ENCODE assay signal across 10 cellular contexts in the genomic region with DNA sequence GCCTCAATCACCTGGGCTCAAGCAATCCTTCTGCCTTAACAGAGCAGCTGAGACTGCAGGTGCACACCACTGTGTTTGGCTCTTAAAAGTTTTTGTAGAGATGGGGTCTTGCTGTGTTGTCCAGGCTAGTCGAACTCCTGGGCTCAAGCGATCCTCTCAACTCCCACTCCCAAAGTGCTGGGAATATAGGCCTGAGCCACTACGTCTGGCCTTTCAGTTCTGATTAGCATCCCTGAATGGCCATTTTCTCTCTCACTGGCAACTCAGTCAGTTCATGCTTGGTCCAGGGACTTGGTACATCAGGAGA.
"Had no signal": no experiment of that assay in that cellular context is flagged by ENCODE, and none has a peak within 500 bp of the region (broad histone marks: within the 10 kb centered on the region; RNA-seq: fewer than 3 reads in every experiment).

No MANE protein-coding gene starts in this region.

- H3K9me3 ChIP-seq: Peyer's patch, SJSA1 had no signal

- H3K36me3 Mint-ChIP-seq: activated CD4-positive, alpha-beta memory T cell treated with anti-CD3 and anti-CD28 coated beads for 36 hours; activated naive CD4-positive, alpha-beta T cell treated with anti-CD3 and anti-CD28 coated beads, Interleukin-2, amount 50 U/mL, for 72 hours had no signal

- H3K9me3 Mint-ChIP-seq: activated B cell treated with CpG ODN at 0.5 μM for 24 hours; activated CD4-positive, alpha-beta memory T cell treated with anti-CD3 and anti-CD28 coated beads for 36 hours; activated CD4-positive, alpha-beta T cell treated with anti-CD3 and anti-CD28 coated beads, Interleukin-2, amount 10 ng/mL, durations not matched to agents 7 days and 5 days; activated naive CD4-positive, alpha-beta T cell treated with anti-CD3 and anti-CD28 coated beads, Interleukin-2, amount 50 U/mL, for 72 hours; activated naive CD8-positive, alpha-beta T cell treated with anti-CD3 and anti-CD28 coated beads, Interleukin-2, amount 50 U/mL, for 24 hours; activated T-cell treated with anti-CD3 and anti-CD28 coated beads, Interleukin-2, amount 50 U/mL, for 4 hours; brain had no signal

- H3K4me3 ChIP-seq: cardiac muscle cell, Peyer's patch, SJSA1 had no signal

- H3K27ac ChIP-seq: cardiac muscle cell, Peyer's patch, SJSA1 had no signal

- H3K36me3 ChIP-seq: cardiac muscle cell, Peyer's patch had no signal

- H3K4me1 ChIP-seq: Peyer's patch had no signal

- H3K27me3 Mint-ChIP-seq: activated B cell treated with CpG ODN at 0.5 μM for 24 hours; activated CD4-positive, alpha-beta memory T cell treated with anti-CD3 and anti-CD28 coated beads for 36 hours; activated CD4-positive, alpha-beta T cell treated with anti-CD3 and anti-CD28 coated beads, Interleukin-2, amount 10 ng/mL, durations not matched to agents 7 days and 5 days; activated naive CD8-positive, alpha-beta T cell treated with anti-CD3 and anti-CD28 coated beads, Interleukin-2, amount 50 U/mL, for 24 hours; brain had no signal

- H3K27ac Mint-ChIP-seq: activated B cell treated with CpG ODN at 0.5 μM for 24 hours; activated CD4-positive, alpha-beta memory T cell treated with anti-CD3 and anti-CD28 coated beads for 36 hours; activated CD4-positive, alpha-beta T cell treated with anti-CD3 and anti-CD28 coated beads, Interleukin-2, amount 10 ng/mL, durations not matched to agents 7 days and 5 days; activated naive CD4-positive, alpha-beta T cell treated with anti-CD3 and anti-CD28 coated beads, Interleukin-2, amount 50 U/mL, for 72 hours; activated naive CD8-positive, alpha-beta T cell treated with anti-CD3 and anti-CD28 coated beads, Interleukin-2, amount 50 U/mL, for 24 hours had no signal

- H3K4me3 Mint-ChIP-seq: activated B cell treated with CpG ODN at 0.5 μM for 24 hours; activated CD4-positive, alpha-beta memory T cell treated with anti-CD3 and anti-CD28 coated beads for 36 hours; activated CD4-positive, alpha-beta T cell treated with anti-CD3 and anti-CD28 coated beads, Interleukin-2, amount 10 ng/mL, durations not matched to agents 7 days and 5 days; activated naive CD8-positive, alpha-beta T cell treated with anti-CD3 and anti-CD28 coated beads, Interleukin-2, amount 50 U/mL, for 24 hours; activated T-cell treated with anti-CD3 and anti-CD28 coated beads, Interleukin-2, amount 50 U/mL, for 4 hours; brain had no signal

- H3K27me3 ChIP-seq: cardiac muscle cell, Peyer's patch, SJSA1 had no signal
